Comparison of ENCODE assay signal across 14 cellular contexts in the genomic region with DNA sequence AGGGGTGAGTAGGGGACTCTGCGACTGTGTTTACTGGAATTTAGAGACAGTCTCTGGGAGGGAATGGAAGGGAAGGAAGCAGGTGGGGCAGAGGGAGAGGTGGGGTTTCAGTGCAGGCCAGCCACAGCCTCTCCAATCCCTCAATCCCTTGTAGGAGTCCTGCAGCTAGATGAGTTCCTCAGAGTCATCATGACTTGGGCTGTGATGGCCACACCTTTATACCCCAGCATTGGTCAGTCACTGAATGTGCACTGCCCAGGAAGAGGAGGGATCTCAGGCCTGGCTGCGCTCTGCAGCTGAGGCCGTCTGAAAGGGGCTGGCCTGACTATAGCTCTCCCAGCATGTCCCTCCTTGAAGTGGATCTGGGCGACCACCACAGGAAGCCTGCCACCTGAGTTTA.
A peak's percentile ranks its signal among the peaks of the same experiment; 100 is the strongest.
DNase-seq lines count a peak whose midpoint lies in the region; ATAC-seq and TF ChIP-seq lines count a peak whose summit lies in the region.
"Had no signal": no experiment of that assay in that cellular context is flagged by ENCODE, and none has a peak within 500 bp of the region (broad histone marks: within the 10 kb centered on the region; RNA-seq: fewer than 3 reads in every experiment).

No MANE protein-coding gene starts in this region.

- H2BK5ac ChIP-seq in mesendoderm (ENCODE audit: low read length) = no peak overlapping the region

- H3K23ac ChIP-seq in mesendoderm (ENCODE audit: low read length) = no peak overlapping the region

- H3K56ac ChIP-seq in mesendoderm (ENCODE audit: low read length) = no peak overlapping the region

- H2AK5ac ChIP-seq in mesendoderm (ENCODE audit: low read length) = no peak overlapping the region

- no peak overlapping the region for H3K18ac ChIP-seq in mesendoderm (ENCODE audit: low read length)

- POLR2A ChIA-PET in activated CD4-positive, alpha-beta T cell treated with anti-CD3 and anti-CD28 coated beads, Interleukin-2, amount 10 ng/mL, durations not matched to agents 7 days and 5 days (lab: Charles Lee) = no interaction called here

- H3K27ac Mint-ChIP-seq in endodermal cell = peak overlapping the region; percentile 71
- no peak overlapping the region for H3K27ac Mint-ChIP-seq in stimulated activated naive CD8-positive, alpha-beta T cell treated with anti-CD3 and anti-CD28 coated beads, Interleukin-15, amount 100 ng/mL, for 72 hours
- H3K27ac Mint-ChIP-seq in activated CD4-positive, alpha-beta T cell treated with anti-CD3 and anti-CD28 coated beads, Interleukin-2, amount 10 ng/mL, durations not matched to agents 7 days and 5 days = no peak overlapping the region
- H3K27ac Mint-ChIP-seq: activated naive CD4-positive, alpha-beta T cell treated with anti-CD3 and anti-CD28 coated beads, Interleukin-2, amount 10 ng/mL, durations not matched to agents 7 days and 5 days had no signal

- H3K36me3 ChIP-seq in endodermal cell (ENCODE audit: control insufficient read depth, insufficient read depth, low read length) (no peaks in the 10 kb centered on the region), mesendoderm (ENCODE audit: control insufficient read depth, insufficient read depth, low read length) (no peaks in the 10 kb centered on the region)

- H3K27me3 Mint-ChIP-seq in endodermal cell (ENCODE audit: insufficient read depth) = no peaks in the 10 kb centered on the region
- peaks cover 21% of the 10 kb centered on the region for H3K27me3 Mint-ChIP-seq in stimulated activated naive CD8-positive, alpha-beta T cell treated with anti-CD3 and anti-CD28 coated beads, Interleukin-15, amount 100 ng/mL, for 72 hours
- H3K27me3 Mint-ChIP-seq in activated CD4-positive, alpha-beta T cell treated with anti-CD3 and anti-CD28 coated beads, Interleukin-2, amount 10 ng/mL, durations not matched to agents 7 days and 5 days = peaks cover 10% of the 10 kb centered on the region

- H3K27me3 ChIP-seq in endodermal cell (ENCODE audit: control insufficient read depth, insufficient read depth, low read length, poor library complexity, severe bottlenecking) (no peaks in the 10 kb centered on the region), mesendoderm (ENCODE audit: insufficient read depth, low read length, poor library complexity) (no peaks in the 10 kb centered on the region)
- H3K27me3 ChIP-seq: hepatocyte had no signal

- H3K79me1 ChIP-seq in mesendoderm (ENCODE audit: low read length) = no peaks in the 10 kb centered on the region

- no peak overlapping the region for H2BK15ac ChIP-seq in mesendoderm (replicated peaks; ENCODE audit: low read depth)

- no peak overlapping the region for H4K8ac ChIP-seq in mesendoderm (ENCODE audit: low read depth, low read length)

- H3K9me3 Mint-ChIP-seq in endodermal cell = no peaks in the 10 kb centered on the region
- H3K9me3 Mint-ChIP-seq in stimulated activated naive CD8-positive, alpha-beta T cell treated with anti-CD3 and anti-CD28 coated beads, Interleukin-15, amount 100 ng/mL, for 72 hours = no peaks in the 10 kb centered on the region
- H3K9me3 Mint-ChIP-seq in activated CD4-positive, alpha-beta T cell treated with anti-CD3 and anti-CD28 coated beads, Interleukin-2, amount 10 ng/mL, durations not matched to agents 7 days and 5 days = no peaks in the 10 kb centered on the region
- H3K9me3 Mint-ChIP-seq: activated naive CD4-positive, alpha-beta T cell treated with anti-CD3 and anti-CD28 coated beads, Interleukin-2, amount 10 ng/mL, durations not matched to agents 7 days and 5 days had no signal

- no peak overlapping the region for H3K4me3 ChIP-seq in GM12865 (ENCODE audit: low read depth, low read length)
- H3K4me3 ChIP-seq in endodermal cell (ENCODE audit: low read length) = no peak overlapping the region
- no peak overlapping the region for H3K4me3 ChIP-seq in mesendoderm (ENCODE audit: low read length)
- H3K4me3 ChIP-seq: hepatocyte had no signal

- no peaks in the 10 kb centered on the region for H3K79me2 ChIP-seq in mesendoderm (ENCODE audit: control insufficient read depth, insufficient read depth, low read length)
- H3K79me2 ChIP-seq: hepatocyte had no signal

- H4K5ac ChIP-seq in mesendoderm (ENCODE audit: low read length) = no peak overlapping the region

- no peak overlapping the region for H2BK120ac ChIP-seq in mesendoderm (ENCODE audit: low read depth, low read length)

- no peak overlapping the region for H3K4me3 Mint-ChIP-seq in endodermal cell
- H3K4me3 Mint-ChIP-seq in stimulated activated naive CD8-positive, alpha-beta T cell treated with anti-CD3 and anti-CD28 coated beads, Interleukin-15, amount 100 ng/mL, for 72 hours = no peak overlapping the region
- H3K4me3 Mint-ChIP-seq in activated CD4-positive, alpha-beta T cell treated with anti-CD3 and anti-CD28 coated beads, Interleukin-2, amount 10 ng/mL, durations not matched to agents 7 days and 5 days = no peak overlapping the region
- H3K4me3 Mint-ChIP-seq: activated naive CD4-positive, alpha-beta T cell treated with anti-CD3 and anti-CD28 coated beads, Interleukin-2, amount 10 ng/mL, durations not matched to agents 7 days and 5 days had no signal

- WGBS in endodermal cell (ENCODE audit: insufficient coverage in 1 of 2, insufficient read length in 1 of 2), 2 experiments = 72 to 90% methylated on average over 2 to 4 of the region's 4 CpGs
- WGBS in mesendoderm (ENCODE audit: extremely low coverage, insufficient coverage, low lambda C conversion rate) = no CpG with 5 or more reads among the region's 4 CpGs

- no peak overlapping the region for H3K4ac ChIP-seq in mesendoderm (ENCODE audit: low read depth, low read length)

- H3K4me1 Mint-ChIP-seq in endodermal cell = peaks cover 66% of the 10 kb centered on the region
- H3K4me1 Mint-ChIP-seq in stimulated activated naive CD8-positive, alpha-beta T cell treated with anti-CD3 and anti-CD28 coated beads, Interleukin-15, amount 100 ng/mL, for 72 hours = no peaks in the 10 kb centered on the region
- H3K4me1 Mint-ChIP-seq in activated CD4-positive, alpha-beta T cell treated with anti-CD3 and anti-CD28 coated beads, Interleukin-2, amount 10 ng/mL, durations not matched to agents 7 days and 5 days = no peaks in the 10 kb centered on the region
- H3K4me1 Mint-ChIP-seq: activated naive CD4-positive, alpha-beta T cell treated with anti-CD3 and anti-CD28 coated beads, Interleukin-2, amount 10 ng/mL, durations not matched to agents 7 days and 5 days had no signal

- TF ChIP-seq CTCF in GM12865 (IDR thresholded peaks at IDR 0.05; ENCODE audit: insufficient read depth, low read depth, low read length, missing control alignments) = no peak
- TF ChIP-seq CTCF in endodermal cell (conservative IDR thresholded peaks at IDR 0.05) = no peak

- H3K36me3 Mint-ChIP-seq in endodermal cell (ENCODE audit: low read depth) = no peaks in the 10 kb centered on the region
- H3K36me3 Mint-ChIP-seq in activated CD4-positive, alpha-beta T cell treated with anti-CD3 and anti-CD28 coated beads, Interleukin-2, amount 10 ng/mL, durations not matched to agents 7 days and 5 days (ENCODE audit: low read depth) = no peaks in the 10 kb centered on the region
- H3K36me3 Mint-ChIP-seq: activated naive CD4-positive, alpha-beta T cell treated with anti-CD3 and anti-CD28 coated beads, Interleukin-2, amount 10 ng/mL, durations not matched to agents 7 days and 5 days had no signal

- H3K4me2 ChIP-seq in mesendoderm (ENCODE audit: low read length) = no peak overlapping the region
- H3K4me2 ChIP-seq: hepatocyte had no signal

- H3K27ac ChIP-seq in endodermal cell (ENCODE audit: low read depth, low read length) (no peak overlapping the region), mesendoderm (ENCODE audit: low read depth, low read length) (no peak overlapping the region)
- H3K27ac ChIP-seq: hepatocyte had no signal

- CTCF ChIA-PET in activated CD4-positive, alpha-beta T cell treated with anti-CD3 and anti-CD28 coated beads, Interleukin-2, amount 10 ng/mL, durations not matched to agents 7 days and 5 days (lab: Charles Lee) = no interaction called here

- DNase-seq in GM12865 (ENCODE audit: low read depth) (peak; percentile 11), endodermal cell (peak; percentile 86), mesendoderm (peak; percentile 83), globus pallidus (ENCODE audit: low spot score) (no peak)
- no peak for DNase-seq in stimulated activated naive CD8-positive, alpha-beta T cell treated with anti-CD3 and anti-CD28 coated beads, Interleukin-15, amount 100 ng/mL, for 72 hours
- no peak for DNase-seq in activated CD4-positive, alpha-beta T cell treated with anti-CD3 and anti-CD28 coated beads, Interleukin-2, amount 10 ng/mL, durations not matched to agents 7 days and 5 days
- DNase-seq: activated naive CD4-positive, alpha-beta T cell treated with anti-CD3 and anti-CD28 coated beads, Interleukin-2, amount 10 ng/mL, durations not matched to agents 7 days and 5 days; C1 segment of cervical spinal cord; NCI-H1048; NCI-H345; nucleus accumbens had no signal

- H3K9me3 ChIP-seq in endodermal cell (ENCODE audit: control insufficient read depth, low read length) = peaks cover 4% of the 10 kb centered on the region

- H3K4me1 ChIP-seq in endodermal cell (ENCODE audit: control insufficient read depth, insufficient read depth, low read length) (peaks cover 16% of the 10 kb centered on the region), mesendoderm (ENCODE audit: control insufficient read depth, low read depth, low read length) (peaks cover 10% of the 10 kb centered on the region)

- ATAC-seq in GM19351 (IDR thresholded peaks at IDR 0.05; ENCODE audit: unreplicated experiment) = no peak
- no peak for ATAC-seq in stimulated activated naive CD8-positive, alpha-beta T cell treated with anti-CD3 and anti-CD28 coated beads, Interleukin-15, amount 100 ng/mL, for 72 hours

- H3K9ac ChIP-seq in endodermal cell (ENCODE audit: extremely low read depth, low read length, poor library complexity, severe bottlenecking) (no peak overlapping the region), mesendoderm (ENCODE audit: low read length) (no peak overlapping the region)

TF ChIP-seq in PFSK-1, 5 proteins besides CTCF, POLR2A, EP300 and RAD21:
- TF ChIP-seq POLR2AphosphoS5 (IDR thresholded peaks at IDR 0.05; ENCODE audit: low read depth, low read length) = peak; percentile 56; the same call in 1 of the 2 replicates
- no peak for TF ChIP-seq FOXP2 (optimal IDR thresholded peaks at IDR 0.05; ENCODE audit: borderline replicate concordance, extremely low read depth, extremely low read length, insufficient read depth)

Comparison
In these comparisons a context has a peak if more than half of its experiments do, and no peak if none do; other contexts are left out.
1. DNase-seq: peak in GM12865 (single experiment), endodermal cell (single experiment) and mesendoderm (single experiment); none in globus pallidus (single experiment), stimulated activated naive CD8-positive, alpha-beta T cell treated with anti-CD3 and anti-CD28 coated beads, Interleukin-15, amount 100 ng/mL, for 72 hours (0 of 2) and activated CD4-positive, alpha-beta T cell treated with anti-CD3 and anti-CD28 coated beads, Interleukin-2, amount 10 ng/mL, durations not matched to agents 7 days and 5 days (single experiment).